8 cellular contexts compared by ENCODE assay signal in the genomic region with DNA sequence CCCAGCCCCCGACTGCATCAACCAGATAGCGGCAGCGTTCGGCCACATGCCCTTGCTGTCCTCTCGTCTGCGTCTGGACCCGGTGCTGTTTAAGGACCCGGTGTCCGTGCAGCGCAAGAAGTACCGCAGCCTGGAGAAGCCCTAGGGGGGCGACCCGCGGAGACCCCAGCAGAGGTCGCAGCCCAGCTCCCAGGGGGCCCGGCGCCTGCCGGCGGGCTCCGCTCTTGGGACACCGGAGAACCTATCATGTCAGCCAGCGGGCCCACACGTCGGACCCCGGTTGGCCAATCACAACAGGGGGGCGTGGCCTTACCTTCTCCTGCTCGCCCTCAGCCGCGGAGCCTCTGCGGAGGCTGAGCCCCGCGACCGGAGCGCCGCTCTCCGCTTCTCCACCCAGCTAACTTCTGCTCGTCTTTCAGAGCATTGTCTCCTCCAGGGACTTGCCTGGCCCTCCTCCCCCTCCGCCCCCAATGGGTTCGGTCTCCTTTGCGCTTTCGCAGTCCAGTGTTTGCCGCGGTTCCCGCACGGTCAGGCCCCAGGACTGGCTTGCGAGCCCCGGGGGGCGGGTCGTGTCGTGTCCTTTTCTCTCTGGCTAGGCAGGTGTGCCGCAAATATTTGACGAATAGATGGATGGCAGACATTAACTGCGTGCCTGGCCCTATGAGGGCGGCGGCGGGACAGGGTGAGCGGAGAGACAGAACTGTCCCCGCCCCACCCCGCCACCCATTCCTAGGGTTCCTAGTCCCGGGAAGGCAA. TPM values are rescaled to one million over a fixed set of nuclear protein-coding genes. Genes with fewer than 3 reads are reported as not detected.
DNase-seq lines count a peak whose midpoint lies in the region; ATAC-seq and TF ChIP-seq lines count a peak whose summit lies in the region.

No MANE protein-coding gene starts in this region.

- DNase-seq in AML-193 (lab: John Stamatoyannopoulos, UW) (peak; percentile 80 to 89), GM19240 (ENCODE audit: insufficient read length, low spot score) (peak; percentile 96), NCI-H524 treated with DMSO at 0.1 percent for 48 hours (lab: John Stamatoyannopoulos, UW) (peak; percentile 27), dedifferentiated amniotic fluid mesenchymal stem cell (ENCODE audit: extremely low spot score) (peak; percentile 88), left lung (peak; percentile 96 to 99)
- peak; percentile 91 for DNase-seq in activated CD4-positive, alpha-beta T cell treated with anti-CD3 and anti-CD28 coated beads, Interleukin-2, amount 50 U/mL, for 1 hour
- DNase-seq in stimulated activated CD4-positive, alpha-beta T cell treated with anti-CD3 and anti-CD28 coated beads, Interleukin-2, amount 100 ng/mL, for 24 hours: peak; percentile 94

- intact Hi-C loops in left lung (cut with DNase I): loop anchor here in 1 of 2 donors (10.0 kb wide), 1 partner anchor 129 kb away; a partner anchor contains a TSS

- peak; percentile 46 for ATAC-seq in HG03457 (IDR thresholded peaks at IDR 0.05; ENCODE audit: unreplicated experiment)
- ATAC-seq in left lung: peak; percentile 95

- peaks cover 0 to 14% of the 10 kb centered on the region in 2 donors for H3K4me1 ChIP-seq in left lung

- no peaks in the 10 kb centered on the region for H3K36me3 ChIP-seq in left lung

- H3K4me3 ChIP-seq in left lung: peak overlapping the region; percentile 75 to 90

- TF ChIP-seq CTCF in left lung (IDR thresholded peaks at IDR 0.05): no peak

- H3K27ac ChIP-seq in left lung: peak overlapping the region; percentile 29 to 65

- H3K9me3 ChIP-seq in left lung: no peaks in the 10 kb centered on the region

- H3K27me3 ChIP-seq in left lung: peaks cover 0 to 43% of the 10 kb centered on the region in 2 donors

RNA-seq across cellular contexts. Expression of a gene that starts 10.5 kb away (rescaled TPM):
- under 1 TPM in 1 of 2 donors, not detected in 1; 0.15 TPM for total RNA-seq in left lung

RNA-seq across cellular contexts. Expression of a gene that starts 13.8 kb away (rescaled TPM):
- total RNA-seq in left lung: 1 to 10 TPM in 1 of 2 donors, under 1 TPM in 1; 0.13 to 1.0 TPM

RNA-seq across cellular contexts. Expression of a gene that starts 32.0 kb away (rescaled TPM):
- under 1 TPM; 0.15 to 0.26 TPM for total RNA-seq in left lung

RNA-seq across cellular contexts. Expression of a gene that starts 37.5 kb away (rescaled TPM):
- 10 to 100 TPM; 13.6 to 25.2 TPM for total RNA-seq in left lung

Comparison
In these comparisons a context has a peak if more than half of its experiments do, and no peak if none do; other contexts are left out.
1. Peak in every context shown above with its lines: DNase-seq, ATAC-seq, H3K4me3 ChIP-seq and H3K27ac ChIP-seq.
2. DNase-seq: peak in every context shown above with its lines; median percentile 98 in left lung; 96 in GM19240; 94 in stimulated activated CD4-positive, alpha-beta T cell treated with anti-CD3 and anti-CD28 coated beads, Interleukin-2, amount 100 ng/mL, for 24 hours; 91 in activated CD4-positive, alpha-beta T cell treated with anti-CD3 and anti-CD28 coated beads, Interleukin-2, amount 50 U/mL, for 1 hour; 88 in dedifferentiated amniotic fluid mesenchymal stem cell; 84 in AML-193; 27 in NCI-H524 treated with DMSO at 0.1 percent for 48 hours.